1 cellular context compared by ENCODE assay signal in genomic region chr5:173236531-173237501, GRCh38.
TF ChIP-seq lines count a peak whose summit lies in the region.

No MANE protein-coding gene starts in this region.

TF ChIP-seq in IMR-90, 13 proteins besides CTCF, POLR2A, EP300 and RAD21 (continued from another document):
- TF ChIP-seq, protein P1, sequence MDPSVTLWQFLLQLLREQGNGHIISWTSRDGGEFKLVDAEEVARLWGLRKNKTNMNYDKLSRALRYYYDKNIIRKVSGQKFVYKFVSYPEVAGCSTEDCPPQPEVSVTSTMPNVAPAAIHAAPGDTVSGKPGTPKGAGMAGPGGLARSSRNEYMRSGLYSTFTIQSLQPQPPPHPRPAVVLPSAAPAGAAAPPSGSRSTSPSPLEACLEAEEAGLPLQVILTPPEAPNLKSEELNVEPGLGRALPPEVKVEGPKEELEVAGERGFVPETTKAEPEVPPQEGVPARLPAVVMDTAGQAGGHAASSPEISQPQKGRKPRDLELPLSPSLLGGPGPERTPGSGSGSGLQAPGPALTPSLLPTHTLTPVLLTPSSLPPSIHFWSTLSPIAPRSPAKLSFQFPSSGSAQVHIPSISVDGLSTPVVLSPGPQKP (IDR thresholded peaks at IDR 0.05; ENCODE audit: borderline replicate concordance, low read depth, low read length), result no peak
